In the genomic region with DNA sequence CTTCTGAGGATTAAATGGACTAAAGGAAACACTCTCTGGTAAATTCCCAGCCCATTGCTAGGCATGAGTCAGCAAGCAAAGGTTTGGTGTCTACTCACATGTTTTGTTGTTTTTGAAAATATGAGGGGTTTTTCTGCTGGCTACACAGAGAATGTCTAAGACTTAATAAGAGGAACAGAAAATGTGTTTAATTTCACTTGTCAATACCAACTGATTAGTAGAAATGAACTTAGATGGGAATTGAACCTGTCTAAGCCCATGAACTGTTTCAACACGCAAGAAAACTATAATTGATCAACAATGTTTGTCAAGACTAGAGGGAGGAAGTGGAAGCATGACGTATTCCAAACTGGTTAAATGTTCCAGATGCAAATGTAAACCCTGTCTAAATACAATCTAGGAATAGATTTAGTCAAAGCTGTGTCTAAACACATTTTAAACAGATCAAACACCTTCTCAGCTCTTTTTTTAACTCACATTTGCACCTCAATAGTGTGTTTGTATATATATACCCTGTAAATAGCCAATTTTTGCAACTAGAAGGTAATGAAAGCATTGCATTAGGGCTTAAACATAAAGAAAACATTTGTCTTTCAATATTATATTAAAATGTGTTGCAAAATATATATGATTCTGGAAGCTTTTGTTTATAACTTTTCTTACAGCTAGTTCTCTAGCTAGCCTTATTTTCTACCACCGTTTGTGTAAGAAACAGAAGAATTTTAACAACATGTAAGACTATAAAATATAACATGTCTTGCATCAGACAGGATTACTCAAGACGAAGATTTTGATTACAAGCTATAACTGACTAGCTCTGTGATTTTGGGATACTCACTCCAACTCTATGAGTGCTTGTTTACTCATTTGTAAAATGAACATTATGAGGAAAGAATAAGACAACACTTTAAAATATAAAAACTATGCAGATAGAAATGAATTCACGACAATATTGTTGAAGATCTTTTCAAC, we compare ENCODE assay signal across 10 cellular contexts.
A peak's percentile ranks its signal among the peaks of the same experiment; 100 is the strongest.
DNase-seq lines count a peak whose midpoint lies in the region; ATAC-seq and TF ChIP-seq lines count a peak whose summit lies in the region.
"Had no signal": no experiment of that assay in that cellular context is flagged by ENCODE, and none has a peak within 500 bp of the region (broad histone marks: within the 10 kb centered on the region; RNA-seq: fewer than 3 reads in every experiment).

No MANE protein-coding gene starts in this region.

- peaks cover 5% of the 10 kb centered on the region for H3K9me3 Mint-ChIP-seq in HFFc6

- H3K9me3 ChIP-seq in MG63, result no peaks in the 10 kb centered on the region
- H3K9me3 ChIP-seq: adrenal gland had no signal

- H3K27me3 ChIP-seq in MG63, result no peaks in the 10 kb centered on the region
- H3K27me3 ChIP-seq: adrenal gland had no signal

- DNase-seq in MG63 (peak; percentile 30), fibroblast of villous mesenchyme (ENCODE audit: low read depth) (peak; percentile 73), NCI-H2196 treated with DMSO at 0.1 percent for 48 hours (lab: John Stamatoyannopoulos, UW; ENCODE audit: unreplicated experiment) (no peak), HFFc6 (no peak), AG08396 (ENCODE audit: low spot score) (no peak), omental fat pad (ENCODE audit: low spot score) (no peak)
- DNase-seq: adrenal gland, T-cell had no signal

- no peaks in the 10 kb centered on the region for H3K4me1 Mint-ChIP-seq in HFFc6 (ENCODE audit: low read depth)
- H3K4me1 Mint-ChIP-seq: T-cell had no signal

- no peak overlapping the region for H3K27ac Mint-ChIP-seq in HFFc6
- H3K27ac Mint-ChIP-seq: T-cell had no signal

- H3K36me3 ChIP-seq in MG63, result no peaks in the 10 kb centered on the region
- H3K36me3 ChIP-seq: adrenal gland had no signal

- H3K4me3 Mint-ChIP-seq in HFFc6, result no peak overlapping the region
- H3K4me3 Mint-ChIP-seq: T-cell had no signal

- ATAC-seq in GM18505 (IDR thresholded peaks at IDR 0.05; ENCODE audit: unreplicated experiment), result peak; percentile 66
- ATAC-seq in HG02588 (IDR thresholded peaks at IDR 0.05; ENCODE audit: unreplicated experiment), result peak; percentile 76
- ATAC-seq in omental fat pad (ENCODE audit: low FRiP score), result no peak
- ATAC-seq: T-cell had no signal

- TF ChIP-seq CTCF in fibroblast of villous mesenchyme (IDR thresholded peaks at IDR 0.05; ENCODE audit: insufficient read depth, low read depth, low read length), result no peak
- TF ChIP-seq CTCF in HFFc6 (IDR thresholded peaks at IDR 0.05), result no peak
- TF ChIP-seq CTCF in omental fat pad (IDR thresholded peaks at IDR 0.05), result no peak

- no peak overlapping the region for H3K4me3 ChIP-seq in MG63
- H3K4me3 ChIP-seq in fibroblast of villous mesenchyme (ENCODE audit: low read depth, low read length), result no peak overlapping the region
- H3K4me3 ChIP-seq: adrenal gland had no signal

- no peaks in the 10 kb centered on the region for H3K36me3 Mint-ChIP-seq in HFFc6 (ENCODE audit: low read depth)
- H3K36me3 Mint-ChIP-seq: T-cell had no signal

- no peak for TF ChIP-seq POLR2A in GM18505 (IDR thresholded peaks at IDR 0.05; ENCODE audit: borderline replicate concordance, extremely low read depth, insufficient read depth, insufficient read length)

- H3K27me3 Mint-ChIP-seq in HFFc6 (ENCODE audit: insufficient read depth), result no peaks in the 10 kb centered on the region
- H3K27me3 Mint-ChIP-seq: T-cell had no signal

Comparison
In these comparisons a context has a peak if more than half of its experiments do, and no peak if none do; other contexts are left out.
1. DNase-seq: peak in MG63 (single experiment) and fibroblast of villous mesenchyme (single experiment); none in NCI-H2196 treated with DMSO at 0.1 percent for 48 hours (single experiment), HFFc6 (single experiment), AG08396 (single experiment) and omental fat pad (single experiment).